ENCODE assay signal across 35 cellular contexts in the genomic region with DNA sequence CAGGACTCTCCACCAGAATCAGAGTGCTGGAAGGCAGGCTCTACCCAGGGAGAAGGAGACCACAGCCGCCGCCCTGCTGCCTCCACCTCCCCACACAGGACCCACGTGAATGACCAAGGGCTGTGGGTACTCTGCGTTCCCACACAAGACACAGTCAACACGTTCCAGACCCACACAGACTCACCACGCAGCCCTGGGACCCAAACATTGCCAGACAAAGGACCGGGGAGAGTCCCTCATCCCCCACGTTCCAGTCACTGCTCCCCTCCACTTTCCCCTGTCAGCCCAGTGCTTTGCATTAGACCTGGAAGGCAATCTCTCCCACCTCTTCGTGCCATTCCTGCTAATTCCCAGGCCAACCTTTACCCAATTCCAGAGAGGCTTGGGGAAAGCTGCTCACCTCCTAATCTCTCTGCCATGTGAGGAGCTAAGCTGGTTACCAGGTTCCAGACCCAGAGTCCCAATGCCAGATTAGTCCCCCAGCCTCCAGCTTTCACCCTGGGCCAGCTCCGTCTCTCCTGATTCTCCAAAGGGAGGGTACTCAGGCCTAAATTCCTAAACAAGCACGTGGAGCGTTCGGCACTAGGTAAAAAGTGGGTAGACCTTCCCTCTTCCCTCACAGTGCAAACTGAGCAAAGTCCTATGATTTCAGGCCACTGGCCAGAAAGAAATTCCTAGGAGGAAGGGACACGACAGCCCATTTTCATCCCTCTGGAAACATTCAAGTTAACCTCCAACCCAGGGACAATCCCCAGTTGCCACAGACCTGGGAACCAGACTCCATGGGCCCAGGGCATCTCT. TPM values are rescaled to one million over a fixed set of nuclear protein-coding genes. Genes with fewer than 3 reads are reported as not detected.
"Had no signal": no experiment of that assay in that cellular context is flagged by ENCODE, and none has a peak within 500 bp of the region (broad histone marks: within the 10 kb centered on the region; RNA-seq: fewer than 3 reads in every experiment).

No MANE protein-coding gene starts in this region.

- H3K9me3 ChIP-seq: breast epithelium, heart left ventricle, left lung, mucosa of descending colon, neutrophil, ovary, prostate gland, suprapubic skin, tibial artery, upper lobe of right lung had no signal

- H3K27me3 ChIP-seq: ovary had no signal

- DNase-seq: activated CD4-positive, alpha-beta T cell treated with anti-CD3 and anti-CD28 coated beads for 36 hours; activated CD4-positive, alpha-beta T cell treated with anti-CD3 and anti-CD28 coated beads, Interleukin-2, amount 50 U/mL, for 4 hours; activated CD4-positive, CD25-positive, alpha-beta regulatory T cell; activated CD8-positive, alpha-beta memory T cell treated with anti-CD3 and anti-CD28 coated beads for 24 hours; activated gamma-delta T cell; activated naive CD8-positive, alpha-beta T cell treated with anti-CD3 and anti-CD28 coated beads, Interleukin-2, amount 50 U/mL, for 24 hours; amygdala; endodermal cell; foreskin keratinocyte; heart left ventricle; hypothalamus; immature natural killer cell; left lung; mesendoderm; mucosa of descending colon; nephron progenitor cell; ovary; stimulated activated CD4-positive, alpha-beta T cell treated with anti-CD3 and anti-CD28 coated beads, Interleukin-1b, Interleukin-23, amount 100 ng/mL, for 48 hours; stimulated activated CD4-positive, alpha-beta T cell treated with anti-CD3 and anti-CD28 coated beads, Interleukin-4, amount 100 ng/mL, for 4 hours; stimulated activated CD8-positive, alpha-beta memory T cell treated with anti-CD3 and anti-CD28 coated beads, Interleukin-4, amount 100 ng/mL, for 48 hours; stimulated activated naive B cell treated with anti-CD40 and anti-IgM and Interleukin-4, amounts not matched to agents 10 μg/mL and 1 μg/mL and 100 μg/mL, for 72 hours; tibial artery; upper lobe of right lung had no signal

- H3K36me3 ChIP-seq: breast epithelium, heart left ventricle, left lung, neutrophil, ovary, prostate gland, suprapubic skin, tibial artery, upper lobe of right lung had no signal

- H3K4me3 Mint-ChIP-seq: activated CD4-positive, alpha-beta T cell treated with anti-CD3 and anti-CD28 coated beads for 36 hours; activated naive CD4-positive, alpha-beta T cell treated with anti-CD3 and anti-CD28 coated beads, Interleukin-2, amount 50 U/mL, for 24 hours; activated naive CD8-positive, alpha-beta T cell treated with anti-CD3 and anti-CD28 coated beads, Interleukin-2, amount 50 U/mL, for 24 hours; activated T-helper 1 cell treated with anti-CD3 and anti-CD28 coated beads, Interleukin-12 subunit alpha, Interleukin-12 subunit beta, Interleukin-2, Interleukin-4 antibody, amounts not matched to agents 30 ng/mL and 10 ng/mL and 1 ng/mL, durations not matched to agents 14 hours and 24 hours and 36 hours; central memory CD8-positive, alpha-beta T cell; dendritic cell treated with granulocyte-macrophage colony-stimulating factor and Interleukin-4, amounts not matched to agents 40 ng/mL and 50 ng/mL, for 4 days; endodermal cell; immature natural killer cell; stimulated activated naive B cell treated with anti-CD40 and anti-IgM and Interleukin-4, amounts not matched to agents 10 μg/mL and 1 μg/mL and 100 μg/mL, for 72 hours had no signal

- H3K4me1 ChIP-seq: breast epithelium, foreskin keratinocyte, heart left ventricle, left lung, prostate gland, suprapubic skin, tibial artery, upper lobe of right lung had no signal

- ATAC-seq: activated CD4-positive, alpha-beta T cell treated with anti-CD3 and anti-CD28 coated beads for 36 hours; activated naive CD8-positive, alpha-beta T cell treated with anti-CD3 and anti-CD28 coated beads, Interleukin-2, amount 50 U/mL, for 24 hours; esophagus mucosa; foreskin keratinocyte; heart left ventricle; left lung; mucosa of descending colon; stimulated activated naive B cell treated with anti-CD40 and anti-IgM and Interleukin-4, amounts not matched to agents 10 μg/mL and 1 μg/mL and 100 μg/mL, for 72 hours; upper lobe of right lung had no signal

- H3K4me1 Mint-ChIP-seq: activated CD4-positive, alpha-beta T cell treated with anti-CD3 and anti-CD28 coated beads for 36 hours; activated naive CD4-positive, alpha-beta T cell treated with anti-CD3 and anti-CD28 coated beads, Interleukin-2, amount 50 U/mL, for 24 hours; activated naive CD8-positive, alpha-beta T cell treated with anti-CD3 and anti-CD28 coated beads, Interleukin-2, amount 50 U/mL, for 24 hours; central memory CD8-positive, alpha-beta T cell; immature natural killer cell; stimulated activated naive B cell treated with anti-CD40 and anti-IgM and Interleukin-4, amounts not matched to agents 10 μg/mL and 1 μg/mL and 100 μg/mL, for 72 hours had no signal

- H3K4me3 ChIP-seq: breast epithelium, heart left ventricle, left lung, lung, mucosa of descending colon, ovary, prostate gland, smooth muscle cell, suprapubic skin, tibial artery, upper lobe of right lung had no signal

- H3K36me3 Mint-ChIP-seq: activated naive CD4-positive, alpha-beta T cell treated with anti-CD3 and anti-CD28 coated beads, Interleukin-2, amount 50 U/mL, for 24 hours; immature natural killer cell; stimulated activated naive B cell treated with anti-CD40 and anti-IgM and Interleukin-4, amounts not matched to agents 10 μg/mL and 1 μg/mL and 100 μg/mL, for 72 hours had no signal

- H3K27ac Mint-ChIP-seq: activated CD4-positive, alpha-beta T cell treated with anti-CD3 and anti-CD28 coated beads for 36 hours; activated naive CD4-positive, alpha-beta T cell treated with anti-CD3 and anti-CD28 coated beads, Interleukin-2, amount 50 U/mL, for 24 hours; activated naive CD8-positive, alpha-beta T cell treated with anti-CD3 and anti-CD28 coated beads, Interleukin-2, amount 50 U/mL, for 24 hours; activated T-helper 1 cell treated with anti-CD3 and anti-CD28 coated beads, Interleukin-12 subunit alpha, Interleukin-12 subunit beta, Interleukin-2, Interleukin-4 antibody, amounts not matched to agents 30 ng/mL and 10 ng/mL and 1 ng/mL, durations not matched to agents 14 hours and 24 hours and 36 hours; dendritic cell treated with granulocyte-macrophage colony-stimulating factor and Interleukin-4, amounts not matched to agents 40 ng/mL and 50 ng/mL, for 4 days; endodermal cell; nephron progenitor cell; stimulated activated naive B cell treated with anti-CD40 and anti-IgM and Interleukin-4, amounts not matched to agents 10 μg/mL and 1 μg/mL and 100 μg/mL, for 72 hours had no signal

- H3K9me3 Mint-ChIP-seq: activated naive CD4-positive, alpha-beta T cell treated with anti-CD3 and anti-CD28 coated beads, Interleukin-2, amount 50 U/mL, for 24 hours; activated naive CD8-positive, alpha-beta T cell treated with anti-CD3 and anti-CD28 coated beads, Interleukin-2, amount 50 U/mL, for 24 hours; activated T-helper 1 cell treated with anti-CD3 and anti-CD28 coated beads, Interleukin-12 subunit alpha, Interleukin-12 subunit beta, Interleukin-2, Interleukin-4 antibody, amounts not matched to agents 30 ng/mL and 10 ng/mL and 1 ng/mL, durations not matched to agents 14 hours and 24 hours and 36 hours; central memory CD8-positive, alpha-beta T cell; dendritic cell treated with granulocyte-macrophage colony-stimulating factor and Interleukin-4, amounts not matched to agents 40 ng/mL and 50 ng/mL, for 4 days; endodermal cell; immature natural killer cell; nephron progenitor cell; stimulated activated naive B cell treated with anti-CD40 and anti-IgM and Interleukin-4, amounts not matched to agents 10 μg/mL and 1 μg/mL and 100 μg/mL, for 72 hours had no signal

- H3K27ac ChIP-seq: breast epithelium, foreskin keratinocyte, heart left ventricle, left lung, neutrophil, ovary, prostate gland, suprapubic skin, tibial artery, upper lobe of right lung had no signal

RNA-seq across cellular contexts. Expression of a gene that starts 4.9 kb away (rescaled TPM):
- total RNA-seq: esophagus mucosa, foreskin keratinocyte, mucosa of descending colon, suprapubic skin had no signal

RNA-seq across cellular contexts. Expression of a gene that starts 43.8 kb away (rescaled TPM):
- total RNA-seq: activated T-helper 1 cell treated with anti-CD3 and anti-CD28 coated beads, Interleukin-12 subunit alpha, Interleukin-12 subunit beta, Interleukin-2, Interleukin-4 antibody, amounts not matched to agents 30 ng/mL and 10 ng/mL and 1 ng/mL, durations not matched to agents 14 hours and 24 hours and 36 hours; foreskin keratinocyte; T-helper 2 cell treated with Interferon-gamma antibody and Interleukin-4, amounts not matched to agents 100 ng/mL and 5 ng/mL, for 36 hours had no signal
